12 cellular contexts compared by ENCODE assay signal in genomic region chr1:9281071-9281827, GRCh38. TPM values are rescaled to one million over a fixed set of nuclear protein-coding genes. Genes with fewer than 3 reads are reported as not detected.
DNase-seq lines count a peak whose midpoint lies in the region; ATAC-seq, FAIRE-seq and TF ChIP-seq lines count a peak whose summit lies in the region.
"Had no signal": no experiment of that assay in that cellular context is flagged by ENCODE, and none has a peak within 500 bp of the region (broad histone marks: within the 10 kb centered on the region; RNA-seq: fewer than 3 reads in every experiment).

No MANE protein-coding gene starts in this region.

- peak; percentile 76 for DNase-seq in EH (ENCODE audit: low read depth)
- no peak for DNase-seq in bronchial epithelial cell (ENCODE audit: low read depth)
- DNase-seq in H4 (ENCODE audit: low spot score), result no peak
- DNase-seq in activated CD4-positive, CD25-positive, alpha-beta regulatory T cell (lab: John Stamatoyannopoulos, UW), result no peak
- DNase-seq in stimulated activated naive B cell treated with anti-CD40 and anti-IgM and Interleukin-4, amounts not matched to agents 10 μg/mL and 1 μg/mL and 100 μg/mL, for 72 hours, result no peak
- DNase-seq in OCI-M2 (lab: John Stamatoyannopoulos, UW; ENCODE audit: unreplicated experiment), result no peak
- DNase-seq: cerebellar nuclear complex, KBM-7, NCI-H446 treated with DMSO at 0.1 percent for 48 hours had no signal

- H3K79me2 ChIP-seq in Loucy (ENCODE audit: insufficient read depth, low read length), result no peaks in the 10 kb centered on the region

- H3K27ac Mint-ChIP-seq in nephron, result peak overlapping the region in 2 of 3 experiments; percentile 37 to 64
- no peak overlapping the region for H3K27ac Mint-ChIP-seq in stimulated activated naive B cell treated with anti-CD40 and anti-IgM and Interleukin-4, amounts not matched to agents 10 μg/mL and 1 μg/mL and 100 μg/mL, for 72 hours

- no peaks in the 10 kb centered on the region for H3K27me3 ChIP-seq in Loucy (ENCODE audit: insufficient read depth, low read length, poor library complexity, severe bottlenecking)
- H3K27me3 ChIP-seq in bronchial epithelial cell (ENCODE audit: control insufficient read depth, insufficient read depth, low read length), result no peaks in the 10 kb centered on the region

- no peak overlapping the region for H2AFZ ChIP-seq in Loucy (ENCODE audit: low read length)

- no peak for ATAC-seq in stimulated activated naive B cell treated with anti-CD40 and anti-IgM and Interleukin-4, amounts not matched to agents 10 μg/mL and 1 μg/mL and 100 μg/mL, for 72 hours (replicated peaks)

- peak overlapping the region in 1 of 3 experiments; percentile 21 for H3K4me3 Mint-ChIP-seq in nephron
- no peak overlapping the region for H3K4me3 Mint-ChIP-seq in stimulated activated naive B cell treated with anti-CD40 and anti-IgM and Interleukin-4, amounts not matched to agents 10 μg/mL and 1 μg/mL and 100 μg/mL, for 72 hours

- no peak for TF ChIP-seq CTCF in Loucy (conservative IDR thresholded peaks at IDR 0.05; ENCODE audit: low read length)
- no peak for TF ChIP-seq CTCF in bronchial epithelial cell (IDR thresholded peaks at IDR 0.05; ENCODE audit: insufficient read depth, low read length, severe bottlenecking)
- no peak for TF ChIP-seq CTCF in nephron (IDR thresholded peaks at IDR 0.05; ENCODE audit: unreplicated experiment in 3 of 3)

- no peaks in the 10 kb centered on the region for H3F3A ChIP-seq in Loucy (ENCODE audit: low read depth)

- H3K36me3 ChIP-seq in Loucy (ENCODE audit: insufficient read depth, low read length), result no peaks in the 10 kb centered on the region
- H3K36me3 ChIP-seq in bronchial epithelial cell (ENCODE audit: control insufficient read depth, insufficient read depth, low read length), result no peaks in the 10 kb centered on the region

- peaks cover 36% of the 10 kb centered on the region for H3K4me1 Mint-ChIP-seq in nephron
- peaks cover 10 to 21% of the 10 kb centered on the region in 2 donors for H3K4me1 Mint-ChIP-seq in stimulated activated naive B cell treated with anti-CD40 and anti-IgM and Interleukin-4, amounts not matched to agents 10 μg/mL and 1 μg/mL and 100 μg/mL, for 72 hours

- no peaks in the 10 kb centered on the region for H3K9me2 ChIP-seq in Loucy (replicated peaks; ENCODE audit: low read depth, low read length)

- peaks cover 54% of the 10 kb centered on the region for H3K4me1 ChIP-seq in Loucy (ENCODE audit: insufficient read depth, low read length, poor library complexity, severe bottlenecking)

- H3K9me3 ChIP-seq in Loucy (ENCODE audit: insufficient read depth, low read depth, low read length), result 0 out of 2 replicates have a peak, but pooled peaks cover 3% of the 10 kb centered on the region

- peak overlapping the region; percentile 26 for H3K4me2 ChIP-seq in Loucy (ENCODE audit: low read depth, low read length, poor library complexity, severe bottlenecking)

- peak; percentile 55 for FAIRE-seq in bronchial epithelial cell (lab: Jason Lieb, UNC)
- FAIRE-seq: frontal cortex had no signal

- no peaks in the 10 kb centered on the region for H4K20me1 ChIP-seq in Loucy (ENCODE audit: insufficient read depth, low read length, poor library complexity, severe bottlenecking)

- H3K9ac ChIP-seq in Loucy (ENCODE audit: low read depth, low read length, poor library complexity, severe bottlenecking), result peak overlapping the region; percentile 29

- H3K9me3 Mint-ChIP-seq in nephron, result peaks cover 21% of the 10 kb centered on the region
- H3K9me3 Mint-ChIP-seq in stimulated activated naive B cell treated with anti-CD40 and anti-IgM and Interleukin-4, amounts not matched to agents 10 μg/mL and 1 μg/mL and 100 μg/mL, for 72 hours, result peaks cover 6% of the 10 kb centered on the region in 2 donors

- H3K27me3 Mint-ChIP-seq in nephron (ENCODE audit: low read depth), result peaks cover 11% of the 10 kb centered on the region
- peaks cover 20 to 33% of the 10 kb centered on the region in 2 donors for H3K27me3 Mint-ChIP-seq in stimulated activated naive B cell treated with anti-CD40 and anti-IgM and Interleukin-4, amounts not matched to agents 10 μg/mL and 1 μg/mL and 100 μg/mL, for 72 hours

- H3K36me3 Mint-ChIP-seq in nephron (ENCODE audit: low read depth), result peaks cover 3% of the 10 kb centered on the region
- peaks cover 2 to 4% of the 10 kb centered on the region in 2 donors for H3K36me3 Mint-ChIP-seq in stimulated activated naive B cell treated with anti-CD40 and anti-IgM and Interleukin-4, amounts not matched to agents 10 μg/mL and 1 μg/mL and 100 μg/mL, for 72 hours

- no peak overlapping the region for H3K4me3 ChIP-seq in Loucy (ENCODE audit: low read length, poor library complexity, severe bottlenecking)
- no peak overlapping the region for H3K4me3 ChIP-seq in bronchial epithelial cell (ENCODE audit: low read depth, low read length)

RNA-seq across cellular contexts. Expression of gene SPSB1, which starts 11.4 kb away (rescaled TPM):
- total RNA-seq in bronchial epithelial cell, result 17.6 and 28.9 TPM in 2 replicates
- total RNA-seq in H4 (2014; rRNA removed; shearing (Covaris generic)), result 10.6 and 12.2 TPM in 2 replicates

RNA-seq across cellular contexts. Expression of gene H6PD, which starts 46.7 kb away (rescaled TPM):
- total RNA-seq in bronchial epithelial cell, result 5.5 and 9.9 TPM in 2 replicates
- total RNA-seq in H4 (2014; rRNA removed; shearing (Covaris generic)), result 10.0 and 10.3 TPM in 2 replicates
